In genomic region chr18:47876813-47877212, GRCh38 we compare ENCODE assay signal across 14 cellular contexts.
"Had no signal": no experiment of that assay in that cellular context is flagged by ENCODE, and none has a peak within 500 bp of the region (broad histone marks: within the 10 kb centered on the region; RNA-seq: fewer than 3 reads in every experiment).

No MANE protein-coding gene starts in this region.

- H3K4me3 ChIP-seq: body of pancreas, ovary, thyroid gland, uterus had no signal

- H3K9me3 ChIP-seq: body of pancreas, ovary, thyroid gland, uterus had no signal

- H3K4me1 Mint-ChIP-seq: activated naive CD4-positive, alpha-beta T cell treated with anti-CD3 and anti-CD28 coated beads, Interleukin-2, amount 10 ng/mL, durations not matched to agents 7 days and 5 days; nephron had no signal

- H3K4me3 Mint-ChIP-seq: activated CD4-positive, alpha-beta memory T cell treated with anti-CD3 and anti-CD28 coated beads, Interleukin-2, amount 10 ng/mL, durations not matched to agents 7 days and 5 days; activated CD4-positive, alpha-beta T cell treated with anti-CD3 and anti-CD28 coated beads for 36 hours; activated naive CD4-positive, alpha-beta T cell treated with anti-CD3 and anti-CD28 coated beads, Interleukin-2, amount 10 ng/mL, durations not matched to agents 7 days and 5 days; activated T-helper 17 cell treated with anti-CD3 and anti-CD28 coated beads, Interleukin-2, amount 50 U/mL, for 72 hours; nephron had no signal

- H3K27ac ChIP-seq: body of pancreas, ovary, thyroid gland, uterus had no signal

- H3K36me3 ChIP-seq: ovary, thyroid gland, uterus had no signal

- ATAC-seq: activated CD4-positive, alpha-beta T cell treated with anti-CD3 and anti-CD28 coated beads for 36 hours; activated T-helper 17 cell treated with anti-CD3 and anti-CD28 coated beads, Interleukin-2, amount 50 U/mL, for 72 hours; body of pancreas had no signal

- H3K27me3 ChIP-seq: body of pancreas, ovary, thyroid gland, uterus had no signal

- H3K4me1 ChIP-seq: uterus had no signal

- H3K27ac Mint-ChIP-seq: activated CD4-positive, alpha-beta memory T cell treated with anti-CD3 and anti-CD28 coated beads, Interleukin-2, amount 10 ng/mL, durations not matched to agents 7 days and 5 days; activated CD4-positive, alpha-beta T cell treated with anti-CD3 and anti-CD28 coated beads for 36 hours; activated naive CD4-positive, alpha-beta T cell treated with anti-CD3 and anti-CD28 coated beads, Interleukin-2, amount 10 ng/mL, durations not matched to agents 7 days and 5 days; activated T-helper 17 cell treated with anti-CD3 and anti-CD28 coated beads, Interleukin-2, amount 50 U/mL, for 72 hours; nephron had no signal

- DNase-seq: activated CD4-positive, alpha-beta memory T cell treated with anti-CD3 and anti-CD28 coated beads, Interleukin-2, amount 10 ng/mL, durations not matched to agents 7 days and 5 days; activated CD4-positive, alpha-beta T cell treated with anti-CD3 and anti-CD28 coated beads for 36 hours; activated CD8-positive, alpha-beta memory T cell treated with anti-CD3 and anti-CD28 coated beads, Interleukin-2, amount 50 U/mL, for 48 hours; activated naive CD4-positive, alpha-beta T cell treated with anti-CD3 and anti-CD28 coated beads, Interleukin-2, amount 10 ng/mL, durations not matched to agents 7 days and 5 days; body of pancreas; cerebellar nuclear complex; dermis blood vessel endothelial cell; mammary epithelial cell; ovary; T-helper 9 cell; thyroid gland; uterus had no signal

- H3K27me3 Mint-ChIP-seq: activated CD4-positive, alpha-beta memory T cell treated with anti-CD3 and anti-CD28 coated beads, Interleukin-2, amount 10 ng/mL, durations not matched to agents 7 days and 5 days; activated CD4-positive, alpha-beta T cell treated with anti-CD3 and anti-CD28 coated beads for 36 hours; activated naive CD4-positive, alpha-beta T cell treated with anti-CD3 and anti-CD28 coated beads, Interleukin-2, amount 10 ng/mL, durations not matched to agents 7 days and 5 days; activated T-helper 17 cell treated with anti-CD3 and anti-CD28 coated beads, Interleukin-2, amount 50 U/mL, for 72 hours had no signal

- H3K9me3 Mint-ChIP-seq: activated CD4-positive, alpha-beta memory T cell treated with anti-CD3 and anti-CD28 coated beads, Interleukin-2, amount 10 ng/mL, durations not matched to agents 7 days and 5 days; activated naive CD4-positive, alpha-beta T cell treated with anti-CD3 and anti-CD28 coated beads, Interleukin-2, amount 10 ng/mL, durations not matched to agents 7 days and 5 days; activated T-helper 17 cell treated with anti-CD3 and anti-CD28 coated beads, Interleukin-2, amount 50 U/mL, for 72 hours; nephron had no signal
